22 cellular contexts compared by ENCODE assay signal in the genomic region with DNA sequence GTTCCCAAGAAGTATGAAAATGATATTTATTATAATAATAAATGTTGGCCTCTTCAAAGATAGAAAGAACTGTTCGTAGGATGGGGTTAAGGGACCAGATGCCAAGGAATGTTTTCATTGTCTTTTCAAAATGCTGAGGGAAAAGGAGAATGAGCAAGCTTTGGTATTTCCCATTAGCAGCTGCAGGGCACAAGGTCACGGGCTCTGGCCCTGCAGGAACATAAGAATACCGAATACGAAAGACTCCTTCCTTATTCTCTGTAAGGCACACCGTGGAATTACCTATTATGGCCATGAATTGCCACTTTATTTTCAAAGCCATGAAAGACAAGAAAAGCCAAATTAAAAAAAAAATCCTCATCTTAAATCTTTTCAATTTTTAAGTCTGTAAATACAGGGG. TPM values are rescaled to one million over a fixed set of nuclear protein-coding genes. Genes with fewer than 3 reads are reported as not detected.
"Had no signal": no experiment of that assay in that cellular context is flagged by ENCODE, and none has a peak within 500 bp of the region (broad histone marks: within the 10 kb centered on the region; RNA-seq: fewer than 3 reads in every experiment).

No MANE protein-coding gene starts in this region.

- DNase-seq: KBM-7, MG63, NCI-H1092, NCI-H1105 treated with DMSO at 0.1 percent for 48 hours, NCI-H1417 treated with DMSO at 0.1 percent for 48 hours, NCI-H146, NCI-H187, NCI-H2029, NCI-H2081 treated with DMSO at 0.1 percent for 48 hours, NCI-H2171, NCI-H226, NCI-H446, NCI-H510A, NCI-H524 treated with DMSO at 0.1 percent for 48 hours, NCI-H69, NCI-H774, RPMI8226, SHP77, SK-N-SH had no signal

- H3K4me2 ChIP-seq: SK-N-SH had no signal

- H3K9me2 ChIP-seq: SK-N-SH had no signal

- H3K36me3 ChIP-seq: MG63 had no signal

- H3K4me3 ChIP-seq: MG63 had no signal

- H3K9me3 ChIP-seq: MG63, SK-N-SH had no signal

RNA-seq across cellular contexts. Expression of gene OLFM4, which starts 49.6 kb away (rescaled TPM):
- total RNA-seq: HT-29, LHCN-M2, SK-MEL-5 had no signal
- polyA plus RNA-seq: SK-N-SH had no signal
